22 cellular contexts compared by ENCODE assay signal in genomic region chr12:27637524-27637923, GRCh38. TPM values are rescaled to one million over a fixed set of nuclear protein-coding genes. Genes with fewer than 3 reads are reported as not detected.
A peak's percentile ranks its signal among the peaks of the same experiment; 100 is the strongest.
DNase-seq lines count a peak whose midpoint lies in the region; ATAC-seq and TF ChIP-seq lines count a peak whose summit lies in the region.
"Had no signal": no experiment of that assay in that cellular context is flagged by ENCODE, and none has a peak within 500 bp of the region (broad histone marks: within the 10 kb centered on the region; RNA-seq: fewer than 3 reads in every experiment).

No MANE protein-coding gene starts in this region.

- no peak for TF ChIP-seq POLR2A in breast epithelium (IDR thresholded peaks at IDR 0.05)

- no peaks in the 10 kb centered on the region for H3K9me3 ChIP-seq in breast epithelium
- H3K9me3 ChIP-seq: BLaER1, Caco-2 had no signal

- H3K27ac ChIP-seq in breast epithelium, result no peak overlapping the region
- H3K27ac ChIP-seq: 22Rv1, BLaER1, C4-2B had no signal

- H3K4me3 Mint-ChIP-seq in activated CD8-positive, alpha-beta T cell treated with anti-CD3 and anti-CD28 coated beads, Interleukin-2, amount 10 ng/mL, durations not matched to agents 7 days and 5 days, result no peak overlapping the region
- no peak overlapping the region for H3K4me3 Mint-ChIP-seq in activated CD8-positive, alpha-beta T cell treated with anti-CD3 and anti-CD28 coated beads for 36 hours
- no peak overlapping the region for H3K4me3 Mint-ChIP-seq in MCF 10A (ENCODE audit: unreplicated experiment)
- H3K4me3 Mint-ChIP-seq in T-helper 1 cell treated with Interleukin-12 subunit alpha and Interleukin-12 subunit beta and Interleukin-4 antibody, amounts not matched to agents 30 μg/mL and 1 μg/mL, for 36 hours, result peak overlapping the region; percentile 41
- H3K4me3 Mint-ChIP-seq: B cell; CD4-positive, CD25-positive, alpha-beta regulatory T cell; CD8-positive, alpha-beta T cell; GM23338; H9 had no signal

- H3K9me3 Mint-ChIP-seq in activated CD8-positive, alpha-beta T cell treated with anti-CD3 and anti-CD28 coated beads, Interleukin-2, amount 10 ng/mL, durations not matched to agents 7 days and 5 days (ENCODE audit: insufficient read depth), result no peaks in the 10 kb centered on the region
- no peaks in the 10 kb centered on the region for H3K9me3 Mint-ChIP-seq in activated CD8-positive, alpha-beta T cell treated with anti-CD3 and anti-CD28 coated beads for 36 hours
- no peaks in the 10 kb centered on the region for H3K9me3 Mint-ChIP-seq in MCF 10A (ENCODE audit: unreplicated experiment)
- H3K9me3 Mint-ChIP-seq in T-helper 1 cell treated with Interleukin-12 subunit alpha and Interleukin-12 subunit beta and Interleukin-4 antibody, amounts not matched to agents 30 μg/mL and 1 μg/mL, for 36 hours, result no peaks in the 10 kb centered on the region
- H3K9me3 Mint-ChIP-seq: CD4-positive, CD25-positive, alpha-beta regulatory T cell; CD8-positive, alpha-beta T cell; GM23338; H9 had no signal

- no peaks in the 10 kb centered on the region for H3K36me3 ChIP-seq in breast epithelium

- no peaks in the 10 kb centered on the region for H3K4me1 ChIP-seq in breast epithelium
- H3K4me1 ChIP-seq: BLaER1 had no signal

- no peak overlapping the region for H3K4me3 ChIP-seq in breast epithelium
- H3K4me3 ChIP-seq: BLaER1, GM12878, GM23338 had no signal

- CTCF ChIA-PET in activated CD8-positive, alpha-beta T cell treated with anti-CD3 and anti-CD28 coated beads, Interleukin-2, amount 10 ng/mL, durations not matched to agents 7 days and 5 days (lab: Charles Lee), result interaction anchor here (0.7 kb wide), 1 partner anchor 13 kb away, joined by 3 read pairs; no protein-coding TSS in a partner anchor
- CTCF ChIA-PET in activated CD8-positive, alpha-beta T cell treated with anti-CD3 and anti-CD28 coated beads for 36 hours (lab: Charles Lee), result no interaction called here
- CTCF ChIA-PET in MCF 10A (lab: Yijun Ruan, JAX), result interaction anchor here (1.0 kb wide), 1 partner anchor 201 kb away, joined by 4 read pairs; no protein-coding TSS in a partner anchor

- peaks cover 2% of the 10 kb centered on the region for H3K27me3 Mint-ChIP-seq in activated CD8-positive, alpha-beta T cell treated with anti-CD3 and anti-CD28 coated beads, Interleukin-2, amount 10 ng/mL, durations not matched to agents 7 days and 5 days (ENCODE audit: low read depth)
- H3K27me3 Mint-ChIP-seq in activated CD8-positive, alpha-beta T cell treated with anti-CD3 and anti-CD28 coated beads for 36 hours, result no peaks in the 10 kb centered on the region
- H3K27me3 Mint-ChIP-seq in MCF 10A (ENCODE audit: insufficient read depth, unreplicated experiment), result no peaks in the 10 kb centered on the region
- no peaks in the 10 kb centered on the region for H3K27me3 Mint-ChIP-seq in T-helper 1 cell treated with Interleukin-12 subunit alpha and Interleukin-12 subunit beta and Interleukin-4 antibody, amounts not matched to agents 30 μg/mL and 1 μg/mL, for 36 hours (ENCODE audit: low read depth)

- H3K4me1 Mint-ChIP-seq in activated CD8-positive, alpha-beta T cell treated with anti-CD3 and anti-CD28 coated beads, Interleukin-2, amount 10 ng/mL, durations not matched to agents 7 days and 5 days (ENCODE audit: low read depth), result peaks cover 25% of the 10 kb centered on the region
- H3K4me1 Mint-ChIP-seq in activated CD8-positive, alpha-beta T cell treated with anti-CD3 and anti-CD28 coated beads for 36 hours (ENCODE audit: low read depth), result peaks cover 16% of the 10 kb centered on the region
- H3K4me1 Mint-ChIP-seq in MCF 10A (ENCODE audit: insufficient read depth, unreplicated experiment), result peaks cover 4% of the 10 kb centered on the region
- H3K4me1 Mint-ChIP-seq in T-helper 1 cell treated with Interleukin-12 subunit alpha and Interleukin-12 subunit beta and Interleukin-4 antibody, amounts not matched to agents 30 μg/mL and 1 μg/mL, for 36 hours (ENCODE audit: low read depth), result peaks cover 26% of the 10 kb centered on the region
- H3K4me1 Mint-ChIP-seq: B cell; CD4-positive, CD25-positive, alpha-beta regulatory T cell had no signal

- peak; percentile 70 for ATAC-seq in activated CD8-positive, alpha-beta T cell treated with anti-CD3 and anti-CD28 coated beads, Interleukin-2, amount 10 ng/mL, durations not matched to agents 7 days and 5 days
- no peak for ATAC-seq in activated CD8-positive, alpha-beta T cell treated with anti-CD3 and anti-CD28 coated beads for 36 hours
- ATAC-seq in HG03439 (IDR thresholded peaks at IDR 0.05; ENCODE audit: unreplicated experiment) (no peak), HG02884 (IDR thresholded peaks at IDR 0.05; ENCODE audit: unreplicated experiment) (no peak)
- ATAC-seq: CD8-positive, alpha-beta T cell; GM12878; GM23338; HCT116 had no signal

- no TSS peak for BruUV-seq in MCF 10A (replicated peaks; lab: Mats Ljungman, UMichigan)

- H3K27me3 ChIP-seq in breast epithelium, result no peaks in the 10 kb centered on the region
- H3K27me3 ChIP-seq: BLaER1 had no signal

- TF ChIP-seq CTCF in activated CD8-positive, alpha-beta T cell treated with anti-CD3 and anti-CD28 coated beads for 36 hours (IDR thresholded peaks at IDR 0.05), result no peak
- no peak for TF ChIP-seq CTCF in MCF 10A (IDR thresholded peaks at IDR 0.05; ENCODE audit: unreplicated experiment)
- no peak for TF ChIP-seq CTCF in breast epithelium (IDR thresholded peaks at IDR 0.05)

- POLR2A ChIA-PET in activated CD8-positive, alpha-beta T cell treated with anti-CD3 and anti-CD28 coated beads, Interleukin-2, amount 10 ng/mL, durations not matched to agents 7 days and 5 days (lab: Charles Lee), result no interaction called here
- POLR2A ChIA-PET in activated CD8-positive, alpha-beta T cell treated with anti-CD3 and anti-CD28 coated beads for 36 hours (lab: Charles Lee), result no interaction called here
- POLR2A ChIA-PET in MCF 10A (lab: Yijun Ruan, JAX), result no interaction called here

- peak; percentile 30 for DNase-seq in activated CD8-positive, alpha-beta T cell treated with anti-CD3 and anti-CD28 coated beads, Interleukin-2, amount 10 ng/mL, durations not matched to agents 7 days and 5 days
- no peak for DNase-seq in activated CD8-positive, alpha-beta T cell treated with anti-CD3 and anti-CD28 coated beads for 36 hours
- no peak for DNase-seq in MCF 10A (ENCODE audit: unreplicated experiment)
- DNase-seq in breast epithelium (ENCODE audit: low spot score in 2 of 2), result no peak
- DNase-seq: Caco-2; CD4-positive, CD25-positive, alpha-beta regulatory T cell; CD8-positive, alpha-beta T cell; DMS 273 treated with DMSO at 0.1 percent for 48 hours; DMS79; EL; GDM1; H9 had no signal

- intact Hi-C loops in activated CD8-positive, alpha-beta T cell treated with anti-CD3 and anti-CD28 coated beads for 36 hours (cut with micrococcal nuclease), result loop anchor here (5.0 kb wide), 1 partner anchor 205 kb away; no protein-coding TSS in a partner anchor
- intact Hi-C loops in MCF 10A (cut with micrococcal nuclease) (no loop called here), breast epithelium (cut with DNase I; ENCODE audit: low total_unique reads) (no loop called here)

- H3K27ac Mint-ChIP-seq in activated CD8-positive, alpha-beta T cell treated with anti-CD3 and anti-CD28 coated beads, Interleukin-2, amount 10 ng/mL, durations not matched to agents 7 days and 5 days, result no peak overlapping the region
- no peak overlapping the region for H3K27ac Mint-ChIP-seq in activated CD8-positive, alpha-beta T cell treated with anti-CD3 and anti-CD28 coated beads for 36 hours
- peak overlapping the region; percentile 63 for H3K27ac Mint-ChIP-seq in MCF 10A (ENCODE audit: low read depth, unreplicated experiment)
- H3K27ac Mint-ChIP-seq in T-helper 1 cell treated with Interleukin-12 subunit alpha and Interleukin-12 subunit beta and Interleukin-4 antibody, amounts not matched to agents 30 μg/mL and 1 μg/mL, for 36 hours, result peak overlapping the region; percentile 15
- H3K27ac Mint-ChIP-seq: B cell; CD8-positive, alpha-beta T cell; GM23338; H9 had no signal

- H3K36me3 Mint-ChIP-seq in activated CD8-positive, alpha-beta T cell treated with anti-CD3 and anti-CD28 coated beads, Interleukin-2, amount 10 ng/mL, durations not matched to agents 7 days and 5 days (ENCODE audit: low read depth), result peaks cover 8% of the 10 kb centered on the region
- H3K36me3 Mint-ChIP-seq in activated CD8-positive, alpha-beta T cell treated with anti-CD3 and anti-CD28 coated beads for 36 hours (ENCODE audit: low read depth), result no peaks in the 10 kb centered on the region
- peaks cover 30% of the 10 kb centered on the region for H3K36me3 Mint-ChIP-seq in MCF 10A (ENCODE audit: insufficient read depth, unreplicated experiment)
- peaks cover 17% of the 10 kb centered on the region for H3K36me3 Mint-ChIP-seq in T-helper 1 cell treated with Interleukin-12 subunit alpha and Interleukin-12 subunit beta and Interleukin-4 antibody, amounts not matched to agents 30 μg/mL and 1 μg/mL, for 36 hours (ENCODE audit: low read depth)
- H3K36me3 Mint-ChIP-seq: CD4-positive, CD25-positive, alpha-beta regulatory T cell; CD8-positive, alpha-beta T cell had no signal

RNA-seq across cellular contexts. Expression of gene REP15, which starts 58.7 kb away (rescaled TPM):
- under 1 TPM in 1 of 2 experiments, not detected in 1; 0.42 TPM for total RNA-seq in activated CD8-positive, alpha-beta T cell treated with anti-CD3 and anti-CD28 coated beads, Interleukin-2, amount 10 ng/mL, durations not matched to agents 7 days and 5 days
- not detected for total RNA-seq in activated CD8-positive, alpha-beta T cell treated with anti-CD3 and anti-CD28 coated beads for 36 hours
- total RNA-seq in MCF 10A (2022) (0.86 and 1.3 TPM in 2 replicates), breast epithelium (1 to 10 TPM in 2 of 3 donors, under 1 TPM in 1; 0.64 to 3.3 (median 1.8) TPM)
- total RNA-seq: CD4-positive, CD25-positive, alpha-beta regulatory T cell; CD8-positive, alpha-beta T cell; GM12878 had no signal

Comparison
In these comparisons a context has a peak if more than half of its experiments do, and no peak if none do; other contexts are left out.
1. H3K27ac Mint-ChIP-seq: peak in MCF 10A (single experiment) and T-helper 1 cell treated with Interleukin-12 subunit alpha and Interleukin-12 subunit beta and Interleukin-4 antibody, amounts not matched to agents 30 μg/mL and 1 μg/mL, for 36 hours (single experiment); none in activated CD8-positive, alpha-beta T cell treated with anti-CD3 and anti-CD28 coated beads, Interleukin-2, amount 10 ng/mL, durations not matched to agents 7 days and 5 days (single experiment) and activated CD8-positive, alpha-beta T cell treated with anti-CD3 and anti-CD28 coated beads for 36 hours (single experiment).